In genomic region chr5:180816608-180817534, GRCh38 we compare ENCODE assay signal across 8 cellular contexts. TPM values are rescaled to one million over a fixed set of nuclear protein-coding genes. Genes with fewer than 3 reads are reported as not detected.
A peak's percentile ranks its signal among the peaks of the same experiment; 100 is the strongest.
DNase-seq lines count a peak whose midpoint lies in the region; ATAC-seq and TF ChIP-seq lines count a peak whose summit lies in the region.

No MANE protein-coding gene starts in this region.

- H3K27me3 Mint-ChIP-seq in activated CD8-positive, alpha-beta memory T cell treated with anti-CD3 and anti-CD28 coated beads, Interleukin-2, amount 10 ng/mL, durations not matched to agents 7 days and 5 days = no peaks in the 10 kb centered on the region

- peak; percentile 25 for DNase-seq in activated CD8-positive, alpha-beta memory T cell treated with anti-CD3 and anti-CD28 coated beads, Interleukin-2, amount 10 ng/mL, durations not matched to agents 7 days and 5 days
- no peak for DNase-seq in activated CD8-positive, alpha-beta memory T cell treated with anti-CD3 and anti-CD28 coated beads, Interleukin-2, amount 50 U/mL, for 48 hours
- DNase-seq in SHP77 treated with DMSO at 0.1 percent for 48 hours (lab: John Stamatoyannopoulos, UW) = peak; percentile 47
- peak in 4 of 5 donors; percentile 68 to 84 (median 76) for DNase-seq in heart left ventricle
- no peak for DNase-seq in stomach
- DNase-seq in germinal center (ENCODE audit: low spot score) = no peak
- DNase-seq in WERI-Rb-1 = no peak

- TF ChIP-seq CTCF in heart left ventricle (IDR thresholded peaks at IDR 0.05) (peak in 4 of 12 donors; percentile 3 to 19 (median 13)), stomach (IDR thresholded peaks at IDR 0.05) (no peak), WERI-Rb-1 (IDR thresholded peaks at IDR 0.05; ENCODE audit: low read depth, low read length) (no peak)

- H3K36me3 Mint-ChIP-seq in activated CD8-positive, alpha-beta memory T cell treated with anti-CD3 and anti-CD28 coated beads, Interleukin-2, amount 10 ng/mL, durations not matched to agents 7 days and 5 days = no peaks in the 10 kb centered on the region

- H3K4me3 ChIP-seq in heart left ventricle (peak overlapping the region in 5 of 12 donors; percentile 5 to 19 (median 13)), stomach (no peak overlapping the region), WERI-Rb-1 (ENCODE audit: low read depth, low read length) (no peak overlapping the region)

- peaks cover 8 to 73% (median 48%) of the 10 kb centered on the region in 12 donors for H3K4me1 ChIP-seq in heart left ventricle
- H3K4me1 ChIP-seq in stomach = peaks cover under 1 to 47% (median 22%) of the 10 kb centered on the region in 4 donors

- 34 to 50% (median 44%) methylated on average over 13 of the region's 13 CpGs for WGBS in heart left ventricle, 4 donors
- WGBS in stomach, 5 donors = 27 to 35% (median 30%) methylated on average over 10 to 13 of the region's 13 CpGs

- no peak for TF ChIP-seq EP300 in stomach (IDR thresholded peaks at IDR 0.05)

- TF ChIP-seq POLR2A in heart left ventricle (IDR thresholded peaks at IDR 0.05) (no peak), stomach (IDR thresholded peaks at IDR 0.05) (no peak)

- no peaks in the 10 kb centered on the region for H3K9me3 ChIP-seq in heart left ventricle
- no peaks in the 10 kb centered on the region for H3K9me3 ChIP-seq in stomach
- no peaks in the 10 kb centered on the region for H3K9me3 ChIP-seq in WERI-Rb-1 (ENCODE audit: severe bottlenecking)

- peak; percentile 34 for ATAC-seq in activated CD8-positive, alpha-beta memory T cell treated with anti-CD3 and anti-CD28 coated beads, Interleukin-2, amount 10 ng/mL, durations not matched to agents 7 days and 5 days
- peak; percentile 53 to 84 (median 76) for ATAC-seq in heart left ventricle
- ATAC-seq in HG02840 (IDR thresholded peaks at IDR 0.05; ENCODE audit: low FRiP score, unreplicated experiment) = no peak

- H3K27ac ChIP-seq in heart left ventricle (peak overlapping the region; percentile 56 to 99 (median 88)), stomach (peak overlapping the region; percentile 6 to 77 (median 69)), WERI-Rb-1 (no peak overlapping the region)

- intact Hi-C loops in heart left ventricle (cut with DNase I) = no loop called here
- intact Hi-C loops in stomach (cut with DNase I; ENCODE audit: low total_unique reads) = no loop called here

- H3K9me3 Mint-ChIP-seq in activated CD8-positive, alpha-beta memory T cell treated with anti-CD3 and anti-CD28 coated beads, Interleukin-2, amount 10 ng/mL, durations not matched to agents 7 days and 5 days (ENCODE audit: low read depth) = no peaks in the 10 kb centered on the region

- no peak overlapping the region for H3K4me3 Mint-ChIP-seq in activated CD8-positive, alpha-beta memory T cell treated with anti-CD3 and anti-CD28 coated beads, Interleukin-2, amount 10 ng/mL, durations not matched to agents 7 days and 5 days

- H3K27me3 ChIP-seq in heart left ventricle (no peaks in the 10 kb centered on the region), stomach (no peaks in the 10 kb centered on the region), WERI-Rb-1 (ENCODE audit: insufficient read depth, low read depth, severe bottlenecking) (no peaks in the 10 kb centered on the region)

- H3K27ac Mint-ChIP-seq in activated CD8-positive, alpha-beta memory T cell treated with anti-CD3 and anti-CD28 coated beads, Interleukin-2, amount 10 ng/mL, durations not matched to agents 7 days and 5 days = no peak overlapping the region

- H3K36me3 ChIP-seq in heart left ventricle (no peaks in the 10 kb centered on the region), stomach (no peaks in the 10 kb centered on the region), WERI-Rb-1 (no peaks in the 10 kb centered on the region)

- CTCF ChIA-PET in activated CD8-positive, alpha-beta memory T cell treated with anti-CD3 and anti-CD28 coated beads, Interleukin-2, amount 10 ng/mL, durations not matched to agents 7 days and 5 days (lab: Charles Lee) = interaction anchor here (1.0 kb wide), 1 partner anchor 14 kb away, joined by 3 read pairs; no protein-coding TSS in a partner anchor

- peaks cover 29% of the 10 kb centered on the region for H3K4me1 Mint-ChIP-seq in activated CD8-positive, alpha-beta memory T cell treated with anti-CD3 and anti-CD28 coated beads, Interleukin-2, amount 10 ng/mL, durations not matched to agents 7 days and 5 days

RNA-seq across cellular contexts. Expression of gene MGAT1, which starts 14.3 kb away (rescaled TPM):
- 100 to 1,000 TPM; 141 to 142 TPM for total RNA-seq in activated CD8-positive, alpha-beta memory T cell treated with anti-CD3 and anti-CD28 coated beads, Interleukin-2, amount 10 ng/mL, durations not matched to agents 7 days and 5 days
- total RNA-seq in heart left ventricle = 100 to 1,000 TPM in 3 of 9 donors, 10 to 100 TPM in 6; 50.9 to 162 (median 83.5) TPM
- 100 to 1,000 TPM in 1 of 2 donors, 10 to 100 TPM in 1; 64.5 to 199 TPM for polyA plus RNA-seq in heart left ventricle
- 100 to 1,000 TPM in 3 of 5 donors, 10 to 100 TPM in 2; 57.2 to 656 (median 148) TPM for total RNA-seq in stomach
- polyA plus RNA-seq in stomach = 10 to 100 TPM; 52.8 to 63.3 (median 57.9) TPM

RNA-seq across cellular contexts. Expression of gene ZFP62, which starts 44.2 kb away (rescaled TPM):
- 10 to 100 TPM; 23.2 to 25.2 TPM for total RNA-seq in activated CD8-positive, alpha-beta memory T cell treated with anti-CD3 and anti-CD28 coated beads, Interleukin-2, amount 10 ng/mL, durations not matched to agents 7 days and 5 days
- total RNA-seq in heart left ventricle (10 to 100 TPM in 8 of 9 donors, 1 to 10 TPM in 1; 9.4 to 18.6 (median 13.8) TPM), stomach (10 to 100 TPM in 4 of 5 donors, 1 to 10 TPM in 1; 8.2 to 46.9 (median 16.5) TPM)
- polyA plus RNA-seq in heart left ventricle (10 to 100 TPM; 10.6 to 13.6 TPM), stomach (10 to 100 TPM in 2 of 3 donors, 1 to 10 TPM in 1; 7.8 to 20.5 (median 13.3) TPM)

Comparison
In these comparisons a context has a peak if more than half of its experiments do, and no peak if none do; other contexts are left out.
1. DNase-seq: peak in activated CD8-positive, alpha-beta memory T cell treated with anti-CD3 and anti-CD28 coated beads, Interleukin-2, amount 10 ng/mL, durations not matched to agents 7 days and 5 days (single experiment), SHP77 treated with DMSO at 0.1 percent for 48 hours (single experiment) and heart left ventricle (4 of 5); none in activated CD8-positive, alpha-beta memory T cell treated with anti-CD3 and anti-CD28 coated beads, Interleukin-2, amount 50 U/mL, for 48 hours (single experiment), stomach (single experiment), germinal center (single experiment) and WERI-Rb-1 (single experiment).